Comparison of ENCODE assay signal across 2 cellular contexts in the genomic region with DNA sequence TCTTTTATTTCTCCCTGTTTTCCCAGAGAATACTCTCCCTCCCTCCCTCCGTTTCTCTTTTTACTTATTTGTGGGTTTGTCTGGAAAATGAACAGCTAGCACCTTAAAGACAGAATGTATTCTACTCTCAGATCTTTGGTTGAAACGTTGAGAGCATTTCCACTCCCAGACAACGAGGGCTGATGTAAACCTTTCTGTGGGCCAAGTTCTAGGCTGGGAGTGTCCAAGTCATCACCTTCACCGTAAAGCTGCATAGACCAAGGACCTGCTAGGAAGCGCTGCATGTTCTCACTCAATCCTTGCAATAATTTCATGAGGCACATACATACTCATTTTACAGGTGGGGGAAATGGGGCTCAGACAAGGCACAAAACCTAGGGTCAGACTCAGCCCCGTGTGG.
TF ChIP-seq lines count a peak whose summit lies in the region.

No MANE protein-coding gene starts in this region.

TF ChIP-seq in GM23338, 12 proteins besides CTCF, POLR2A, EP300 and RAD21 (continued from another document):
- TF ChIP-seq ZNF114 (CRISPR knock-in tag; IDR thresholded peaks at IDR 0.05) (no peak), POLR2AphosphoS5 (IDR thresholded peaks at IDR 0.05; ENCODE audit: low read depth) (no peak)
- TF ChIP-seq, protein P1, sequence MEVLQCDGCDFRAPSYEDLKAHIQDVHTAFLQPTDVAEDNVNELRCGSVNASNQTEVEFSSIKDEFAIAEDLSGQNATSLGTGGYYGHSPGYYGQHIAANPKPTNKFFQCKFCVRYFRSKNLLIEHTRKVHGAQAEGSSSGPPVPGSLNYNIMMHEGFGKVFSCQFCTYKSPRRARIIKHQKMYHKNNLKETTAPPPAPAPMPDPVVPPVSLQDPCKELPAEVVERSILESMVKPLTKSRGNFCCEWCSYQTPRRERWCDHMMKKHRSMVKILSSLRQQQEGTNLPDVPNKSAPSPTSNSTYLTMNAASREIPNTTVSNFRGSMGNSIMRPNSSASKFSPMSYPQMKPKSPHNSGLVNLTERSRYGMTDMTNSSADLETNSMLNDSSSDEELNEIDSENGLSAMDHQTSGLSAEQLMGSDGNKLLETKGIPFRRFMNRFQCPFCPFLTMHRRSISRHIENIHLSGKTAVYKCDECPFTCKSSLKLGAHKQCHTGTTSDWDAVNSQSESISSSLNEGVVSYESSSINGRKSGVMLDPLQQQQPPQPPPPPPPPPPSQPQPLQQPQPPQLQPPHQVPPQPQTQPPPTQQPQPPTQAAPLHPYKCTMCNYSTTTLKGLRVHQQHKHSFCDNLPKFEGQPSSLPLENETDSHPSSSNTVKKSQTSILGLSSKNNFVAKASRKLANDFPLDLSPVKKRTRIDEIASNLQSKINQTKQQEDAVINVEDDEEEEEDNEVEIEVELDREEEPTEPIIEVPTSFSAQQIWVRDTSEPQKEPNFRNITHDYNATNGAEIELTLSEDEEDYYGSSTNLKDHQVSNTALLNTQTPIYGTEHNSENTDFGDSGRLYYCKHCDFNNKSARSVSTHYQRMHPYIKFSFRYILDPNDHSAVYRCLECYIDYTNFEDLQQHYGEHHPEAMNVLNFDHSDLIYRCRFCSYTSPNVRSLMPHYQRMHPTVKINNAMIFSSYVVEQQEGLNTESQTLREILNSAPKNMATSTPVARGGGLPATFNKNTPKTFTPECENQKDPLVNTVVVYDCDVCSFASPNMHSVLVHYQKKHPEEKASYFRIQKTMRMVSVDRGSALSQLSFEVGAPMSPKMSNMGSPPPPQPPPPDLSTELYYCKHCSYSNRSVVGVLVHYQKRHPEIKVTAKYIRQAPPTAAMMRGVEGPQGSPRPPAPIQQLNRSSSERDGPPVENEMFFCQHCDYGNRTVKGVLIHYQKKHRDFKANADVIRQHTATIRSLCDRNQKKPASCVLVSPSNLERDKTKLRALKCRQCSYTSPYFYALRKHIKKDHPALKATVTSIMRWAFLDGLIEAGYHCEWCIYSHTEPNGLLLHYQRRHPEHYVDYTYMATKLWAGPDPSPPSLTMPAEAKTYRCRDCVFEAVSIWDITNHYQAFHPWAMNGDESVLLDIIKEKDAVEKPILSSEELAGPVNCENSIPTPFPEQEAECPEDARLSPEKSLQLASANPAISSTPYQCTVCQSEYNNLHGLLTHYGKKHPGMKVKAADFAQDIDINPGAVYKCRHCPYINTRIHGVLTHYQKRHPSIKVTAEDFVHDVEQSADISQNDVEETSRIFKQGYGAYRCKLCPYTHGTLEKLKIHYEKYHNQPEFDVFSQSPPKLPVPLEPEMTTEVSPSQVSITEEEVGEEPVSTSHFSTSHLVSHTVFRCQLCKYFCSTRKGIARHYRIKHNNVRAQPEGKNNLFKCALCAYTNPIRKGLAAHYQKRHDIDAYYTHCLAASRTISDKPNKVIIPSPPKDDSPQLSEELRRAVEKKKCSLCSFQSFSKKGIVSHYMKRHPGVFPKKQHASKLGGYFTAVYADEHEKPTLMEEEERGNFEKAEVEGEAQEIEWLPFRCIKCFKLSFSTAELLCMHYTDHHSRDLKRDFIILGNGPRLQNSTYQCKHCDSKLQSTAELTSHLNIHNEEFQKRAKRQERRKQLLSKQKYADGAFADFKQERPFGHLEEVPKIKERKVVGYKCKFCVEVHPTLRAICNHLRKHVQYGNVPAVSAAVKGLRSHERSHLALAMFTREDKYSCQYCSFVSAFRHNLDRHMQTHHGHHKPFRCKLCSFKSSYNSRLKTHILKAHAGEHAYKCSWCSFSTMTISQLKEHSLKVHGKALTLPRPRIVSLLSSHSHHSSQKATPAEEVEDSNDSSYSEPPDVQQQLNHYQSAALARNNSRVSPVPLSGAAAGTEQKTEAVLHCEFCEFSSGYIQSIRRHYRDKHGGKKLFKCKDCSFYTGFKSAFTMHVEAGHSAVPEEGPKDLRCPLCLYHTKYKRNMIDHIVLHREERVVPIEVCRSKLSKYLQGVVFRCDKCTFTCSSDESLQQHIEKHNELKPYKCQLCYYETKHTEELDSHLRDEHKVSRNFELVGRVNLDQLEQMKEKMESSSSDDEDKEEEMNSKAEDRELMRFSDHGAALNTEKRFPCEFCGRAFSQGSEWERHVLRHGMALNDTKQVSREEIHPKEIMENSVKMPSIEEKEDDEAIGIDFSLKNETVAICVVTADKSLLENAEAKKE (CRISPR knock-in tag; IDR thresholded peaks at IDR 0.05), result no peak
- TF ChIP-seq, protein P2, sequence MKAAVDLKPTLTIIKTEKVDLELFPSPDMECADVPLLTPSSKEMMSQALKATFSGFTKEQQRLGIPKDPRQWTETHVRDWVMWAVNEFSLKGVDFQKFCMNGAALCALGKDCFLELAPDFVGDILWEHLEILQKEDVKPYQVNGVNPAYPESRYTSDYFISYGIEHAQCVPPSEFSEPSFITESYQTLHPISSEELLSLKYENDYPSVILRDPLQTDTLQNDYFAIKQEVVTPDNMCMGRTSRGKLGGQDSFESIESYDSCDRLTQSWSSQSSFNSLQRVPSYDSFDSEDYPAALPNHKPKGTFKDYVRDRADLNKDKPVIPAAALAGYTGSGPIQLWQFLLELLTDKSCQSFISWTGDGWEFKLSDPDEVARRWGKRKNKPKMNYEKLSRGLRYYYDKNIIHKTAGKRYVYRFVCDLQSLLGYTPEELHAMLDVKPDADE (IDR thresholded peaks at IDR 0.05), result no peak

TF ChIP-seq in WTC11, 78 proteins besides CTCF, POLR2A, EP300 and RAD21 (continued from another document):
- TF ChIP-seq, protein P3, sequence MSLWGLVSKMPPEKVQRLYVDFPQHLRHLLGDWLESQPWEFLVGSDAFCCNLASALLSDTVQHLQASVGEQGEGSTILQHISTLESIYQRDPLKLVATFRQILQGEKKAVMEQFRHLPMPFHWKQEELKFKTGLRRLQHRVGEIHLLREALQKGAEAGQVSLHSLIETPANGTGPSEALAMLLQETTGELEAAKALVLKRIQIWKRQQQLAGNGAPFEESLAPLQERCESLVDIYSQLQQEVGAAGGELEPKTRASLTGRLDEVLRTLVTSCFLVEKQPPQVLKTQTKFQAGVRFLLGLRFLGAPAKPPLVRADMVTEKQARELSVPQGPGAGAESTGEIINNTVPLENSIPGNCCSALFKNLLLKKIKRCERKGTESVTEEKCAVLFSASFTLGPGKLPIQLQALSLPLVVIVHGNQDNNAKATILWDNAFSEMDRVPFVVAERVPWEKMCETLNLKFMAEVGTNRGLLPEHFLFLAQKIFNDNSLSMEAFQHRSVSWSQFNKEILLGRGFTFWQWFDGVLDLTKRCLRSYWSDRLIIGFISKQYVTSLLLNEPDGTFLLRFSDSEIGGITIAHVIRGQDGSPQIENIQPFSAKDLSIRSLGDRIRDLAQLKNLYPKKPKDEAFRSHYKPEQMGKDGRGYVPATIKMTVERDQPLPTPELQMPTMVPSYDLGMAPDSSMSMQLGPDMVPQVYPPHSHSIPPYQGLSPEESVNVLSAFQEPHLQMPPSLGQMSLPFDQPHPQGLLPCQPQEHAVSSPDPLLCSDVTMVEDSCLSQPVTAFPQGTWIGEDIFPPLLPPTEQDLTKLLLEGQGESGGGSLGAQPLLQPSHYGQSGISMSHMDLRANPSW (CRISPR knock-in tag; conservative IDR thresholded peaks at IDR 0.05; ENCODE audit: low read depth), result no peak
- TF ChIP-seq PRRX2 (CRISPR knock-in tag; IDR thresholded peaks at IDR 0.05), result no peak
- no peak for TF ChIP-seq HMGA2 (CRISPR knock-in tag; IDR thresholded peaks at IDR 0.05)
- TF ChIP-seq, protein P4, sequence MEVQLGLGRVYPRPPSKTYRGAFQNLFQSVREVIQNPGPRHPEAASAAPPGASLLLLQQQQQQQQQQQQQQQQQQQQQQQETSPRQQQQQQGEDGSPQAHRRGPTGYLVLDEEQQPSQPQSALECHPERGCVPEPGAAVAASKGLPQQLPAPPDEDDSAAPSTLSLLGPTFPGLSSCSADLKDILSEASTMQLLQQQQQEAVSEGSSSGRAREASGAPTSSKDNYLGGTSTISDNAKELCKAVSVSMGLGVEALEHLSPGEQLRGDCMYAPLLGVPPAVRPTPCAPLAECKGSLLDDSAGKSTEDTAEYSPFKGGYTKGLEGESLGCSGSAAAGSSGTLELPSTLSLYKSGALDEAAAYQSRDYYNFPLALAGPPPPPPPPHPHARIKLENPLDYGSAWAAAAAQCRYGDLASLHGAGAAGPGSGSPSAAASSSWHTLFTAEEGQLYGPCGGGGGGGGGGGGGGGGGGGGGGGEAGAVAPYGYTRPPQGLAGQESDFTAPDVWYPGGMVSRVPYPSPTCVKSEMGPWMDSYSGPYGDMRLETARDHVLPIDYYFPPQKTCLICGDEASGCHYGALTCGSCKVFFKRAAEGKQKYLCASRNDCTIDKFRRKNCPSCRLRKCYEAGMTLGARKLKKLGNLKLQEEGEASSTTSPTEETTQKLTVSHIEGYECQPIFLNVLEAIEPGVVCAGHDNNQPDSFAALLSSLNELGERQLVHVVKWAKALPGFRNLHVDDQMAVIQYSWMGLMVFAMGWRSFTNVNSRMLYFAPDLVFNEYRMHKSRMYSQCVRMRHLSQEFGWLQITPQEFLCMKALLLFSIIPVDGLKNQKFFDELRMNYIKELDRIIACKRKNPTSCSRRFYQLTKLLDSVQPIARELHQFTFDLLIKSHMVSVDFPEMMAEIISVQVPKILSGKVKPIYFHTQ (CRISPR knock-in tag; IDR thresholded peaks at IDR 0.05), result no peak
- TF ChIP-seq ESRRA (CRISPR knock-in tag; IDR thresholded peaks at IDR 0.05; ENCODE audit: borderline replicate concordance), result no peak
- no peak for TF ChIP-seq SOX15 (CRISPR knock-in tag; IDR thresholded peaks at IDR 0.05)
- TF ChIP-seq, protein P5, sequence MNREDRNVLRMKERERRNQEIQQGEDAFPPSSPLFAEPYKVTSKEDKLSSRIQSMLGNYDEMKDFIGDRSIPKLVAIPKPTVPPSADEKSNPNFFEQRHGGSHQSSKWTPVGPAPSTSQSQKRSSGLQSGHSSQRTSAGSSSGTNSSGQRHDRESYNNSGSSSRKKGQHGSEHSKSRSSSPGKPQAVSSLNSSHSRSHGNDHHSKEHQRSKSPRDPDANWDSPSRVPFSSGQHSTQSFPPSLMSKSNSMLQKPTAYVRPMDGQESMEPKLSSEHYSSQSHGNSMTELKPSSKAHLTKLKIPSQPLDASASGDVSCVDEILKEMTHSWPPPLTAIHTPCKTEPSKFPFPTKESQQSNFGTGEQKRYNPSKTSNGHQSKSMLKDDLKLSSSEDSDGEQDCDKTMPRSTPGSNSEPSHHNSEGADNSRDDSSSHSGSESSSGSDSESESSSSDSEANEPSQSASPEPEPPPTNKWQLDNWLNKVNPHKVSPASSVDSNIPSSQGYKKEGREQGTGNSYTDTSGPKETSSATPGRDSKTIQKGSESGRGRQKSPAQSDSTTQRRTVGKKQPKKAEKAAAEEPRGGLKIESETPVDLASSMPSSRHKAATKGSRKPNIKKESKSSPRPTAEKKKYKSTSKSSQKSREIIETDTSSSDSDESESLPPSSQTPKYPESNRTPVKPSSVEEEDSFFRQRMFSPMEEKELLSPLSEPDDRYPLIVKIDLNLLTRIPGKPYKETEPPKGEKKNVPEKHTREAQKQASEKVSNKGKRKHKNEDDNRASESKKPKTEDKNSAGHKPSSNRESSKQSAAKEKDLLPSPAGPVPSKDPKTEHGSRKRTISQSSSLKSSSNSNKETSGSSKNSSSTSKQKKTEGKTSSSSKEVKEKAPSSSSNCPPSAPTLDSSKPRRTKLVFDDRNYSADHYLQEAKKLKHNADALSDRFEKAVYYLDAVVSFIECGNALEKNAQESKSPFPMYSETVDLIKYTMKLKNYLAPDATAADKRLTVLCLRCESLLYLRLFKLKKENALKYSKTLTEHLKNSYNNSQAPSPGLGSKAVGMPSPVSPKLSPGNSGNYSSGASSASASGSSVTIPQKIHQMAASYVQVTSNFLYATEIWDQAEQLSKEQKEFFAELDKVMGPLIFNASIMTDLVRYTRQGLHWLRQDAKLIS (CRISPR knock-in tag; IDR thresholded peaks at IDR 0.05; ENCODE audit: borderline replicate concordance), result no peak
- no peak for TF ChIP-seq CREB1 (CRISPR knock-in tag; IDR thresholded peaks at IDR 0.05)
- TF ChIP-seq, protein P6, sequence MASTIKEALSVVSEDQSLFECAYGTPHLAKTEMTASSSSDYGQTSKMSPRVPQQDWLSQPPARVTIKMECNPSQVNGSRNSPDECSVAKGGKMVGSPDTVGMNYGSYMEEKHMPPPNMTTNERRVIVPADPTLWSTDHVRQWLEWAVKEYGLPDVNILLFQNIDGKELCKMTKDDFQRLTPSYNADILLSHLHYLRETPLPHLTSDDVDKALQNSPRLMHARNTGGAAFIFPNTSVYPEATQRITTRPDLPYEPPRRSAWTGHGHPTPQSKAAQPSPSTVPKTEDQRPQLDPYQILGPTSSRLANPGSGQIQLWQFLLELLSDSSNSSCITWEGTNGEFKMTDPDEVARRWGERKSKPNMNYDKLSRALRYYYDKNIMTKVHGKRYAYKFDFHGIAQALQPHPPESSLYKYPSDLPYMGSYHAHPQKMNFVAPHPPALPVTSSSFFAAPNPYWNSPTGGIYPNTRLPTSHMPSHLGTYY (CRISPR knock-in tag; IDR thresholded peaks at IDR 0.05), result no peak
